11 cellular contexts compared by ENCODE assay signal in genomic region chr9:94638335-94639044, GRCh38. TPM values are rescaled to one million over a fixed set of nuclear protein-coding genes. Genes with fewer than 3 reads are reported as not detected.
DNase-seq lines count a peak whose midpoint lies in the region; ATAC-seq, FAIRE-seq and TF ChIP-seq lines count a peak whose summit lies in the region.
"Had no signal": no experiment of that assay in that cellular context is flagged by ENCODE, and none has a peak within 500 bp of the region (broad histone marks: within the 10 kb centered on the region; RNA-seq: fewer than 3 reads in every experiment).

No MANE protein-coding gene starts in this region.

- H3K27ac ChIP-seq in small intestine (ENCODE audit: low read depth in 1 of 2, low read length in 1 of 2) = peak overlapping the region; percentile 75 to 78

- H3K4me3 ChIP-seq in small intestine (ENCODE audit: low read depth in 1 of 2, low read length in 2 of 2) = peak overlapping the region; percentile 65 to 76

- H3K36me3 Mint-ChIP-seq in activated CD8-positive, alpha-beta T cell treated with anti-CD3 and anti-CD28 coated beads for 36 hours (ENCODE audit: low read depth) = no peaks in the 10 kb centered on the region

- no peaks in the 10 kb centered on the region for H3K9me3 Mint-ChIP-seq in activated CD8-positive, alpha-beta T cell treated with anti-CD3 and anti-CD28 coated beads for 36 hours

- no peak for TF ChIP-seq CTCF in activated CD8-positive, alpha-beta T cell treated with anti-CD3 and anti-CD28 coated beads for 36 hours (IDR thresholded peaks at IDR 0.05)

- H3K27me3 ChIP-seq in small intestine (ENCODE audit: control insufficient read depth in 2 of 2, insufficient read depth in 2 of 2, low read length in 2 of 2) = no peaks in the 10 kb centered on the region

- H3K27ac Mint-ChIP-seq in activated CD8-positive, alpha-beta T cell treated with anti-CD3 and anti-CD28 coated beads for 36 hours = peak overlapping the region; percentile 55

- peak overlapping the region; percentile 70 for H3K4me3 Mint-ChIP-seq in activated CD8-positive, alpha-beta T cell treated with anti-CD3 and anti-CD28 coated beads for 36 hours

- peaks cover 18% of the 10 kb centered on the region for H3K4me1 Mint-ChIP-seq in activated CD8-positive, alpha-beta T cell treated with anti-CD3 and anti-CD28 coated beads for 36 hours (ENCODE audit: low read depth)

- POLR2A ChIA-PET in activated CD8-positive, alpha-beta T cell treated with anti-CD3 and anti-CD28 coated beads for 36 hours (lab: Charles Lee) = interaction anchor here (0.9 kb wide), 1 partner anchor 17 kb away, joined by 3 read pairs; no protein-coding TSS in a partner anchor

- H3K36me3 ChIP-seq in small intestine (ENCODE audit: control insufficient read depth in 2 of 2, insufficient read depth in 2 of 2, low read length in 2 of 2) = no peaks in the 10 kb centered on the region

- 15 to 44% (median 28%) methylated on average over 14 to 16 of the region's 16 CpGs for WGBS in small intestine, 3 donors

- CTCF ChIA-PET in activated CD8-positive, alpha-beta T cell treated with anti-CD3 and anti-CD28 coated beads for 36 hours (lab: Charles Lee) = interaction anchor here (0.8 to 1.5 kb wide), 2 partner anchors 43 to 145 kb away, joined by 3 to 6 read pairs; no protein-coding TSS in a partner anchor

- FAIRE-seq in small intestine (lab: Jason Lieb, UNC) = no peak

- no peaks in the 10 kb centered on the region for H3K9me3 ChIP-seq in small intestine (ENCODE audit: control insufficient read depth, low read depth)

- DNase-seq in DMS79 treated with DMSO at 0.1 percent for 48 hours (lab: John Stamatoyannopoulos, UW) (peak; percentile 35), DMS79 (lab: John Stamatoyannopoulos, UW) (no peak), left colon (peak in 1 of 2 donors; percentile 36), small intestine (peak; percentile 31), anterior cingulate cortex (lab: John Stamatoyannopoulos, UW) (no peak)
- DNase-seq in activated CD8-positive, alpha-beta T cell treated with anti-CD3 and anti-CD28 coated beads for 36 hours = no peak
- DNase-seq: 8988T, cerebellar nuclear complex had no signal

- no peak for ATAC-seq in activated CD8-positive, alpha-beta T cell treated with anti-CD3 and anti-CD28 coated beads for 36 hours
- peak; percentile 49 for ATAC-seq in left colon
- no peak for ATAC-seq in GM21723 (IDR thresholded peaks at IDR 0.05; ENCODE audit: unreplicated experiment)
- no peak for ATAC-seq in HG02571 (IDR thresholded peaks at IDR 0.05; ENCODE audit: unreplicated experiment)

- intact Hi-C loops in activated CD8-positive, alpha-beta T cell treated with anti-CD3 and anti-CD28 coated beads for 36 hours (cut with micrococcal nuclease) = no loop called here
- intact Hi-C loops in left colon (cut with DNase I, micrococcal nuclease) = no loop called here

- peaks cover 8% of the 10 kb centered on the region for H3K27me3 Mint-ChIP-seq in activated CD8-positive, alpha-beta T cell treated with anti-CD3 and anti-CD28 coated beads for 36 hours

- H3K4me1 ChIP-seq in small intestine (ENCODE audit: control insufficient read depth in 2 of 2, insufficient read depth in 1 of 2, low read depth in 1 of 2, low read length in 1 of 2) = peaks cover 4 to 9% of the 10 kb centered on the region in 2 donors

RNA-seq across cellular contexts. Expression of gene FBP1, which starts 0.8 kb away (rescaled TPM):
- 1 to 10 TPM; 1.2 to 1.4 TPM for total RNA-seq in activated CD8-positive, alpha-beta T cell treated with anti-CD3 and anti-CD28 coated beads for 36 hours
- total RNA-seq in left colon = 10 to 100 TPM; 53.4 to 71.6 TPM
- 1,000 to 10,000 TPM in 1 of 3 donors, 100 to 1,000 TPM in 2; 113 to 1,158 (median 497) TPM for polyA plus RNA-seq in small intestine

RNA-seq across cellular contexts. Expression of gene FBP2, which starts 44.9 kb away (rescaled TPM):
- total RNA-seq in activated CD8-positive, alpha-beta T cell treated with anti-CD3 and anti-CD28 coated beads for 36 hours = not detected
- not detected for total RNA-seq in left colon
- polyA plus RNA-seq in small intestine = 1 to 10 TPM in 2 of 3 donors, not detected in 1; 1.1 to 1.9 TPM
- total RNA-seq: pulmonary artery endothelial cell had no signal

Comparison
In these comparisons a context has a peak if more than half of its experiments do, and no peak if none do; other contexts are left out.
1. DNase-seq: peak in DMS79 treated with DMSO at 0.1 percent for 48 hours (single experiment) and small intestine (single experiment); none in DMS79 (single experiment), activated CD8-positive, alpha-beta T cell treated with anti-CD3 and anti-CD28 coated beads for 36 hours (single experiment) and anterior cingulate cortex (0 of 58).
2. RNA of gene FBP1, which starts 0.8 kb away (total RNA-seq): 53.4 to 71.6 TPM in left colon; 1.2 to 1.4 TPM in activated CD8-positive, alpha-beta T cell treated with anti-CD3 and anti-CD28 coated beads for 36 hours; every median in the first group is over 10 times any median in the second.